Comparison of ENCODE assay signal across 20 cellular contexts in genomic region chr15:83435782-83436181, GRCh38. TPM values are rescaled to one million over a fixed set of nuclear protein-coding genes. Genes with fewer than 3 reads are reported as not detected.
DNase-seq lines count a peak whose midpoint lies in the region; ATAC-seq and TF ChIP-seq lines count a peak whose summit lies in the region.
"Had no signal": no experiment of that assay in that cellular context is flagged by ENCODE, and none has a peak within 500 bp of the region (broad histone marks: within the 10 kb centered on the region; RNA-seq: fewer than 3 reads in every experiment).

No MANE protein-coding gene starts in this region.

- H3K79me2 ChIP-seq in mammary epithelial cell (ENCODE audit: insufficient read depth, low read length) = no peaks in the 10 kb centered on the region

- no peak overlapping the region for H2AFZ ChIP-seq in mammary epithelial cell (ENCODE audit: low read depth, low read length)

- H3K36me3 ChIP-seq in mammary epithelial cell (ENCODE audit: insufficient read depth, low read length) = no peaks in the 10 kb centered on the region
- H3K36me3 ChIP-seq: BE2C had no signal

- peaks cover 20% of the 10 kb centered on the region for H3K4me1 Mint-ChIP-seq in MCF 10A (ENCODE audit: insufficient read depth, unreplicated experiment)
- H3K4me1 Mint-ChIP-seq in activated T-cell treated with anti-CD3 and anti-CD28 coated beads, Interleukin-2, amount 50 U/mL, for 72 hours (ENCODE audit: low read depth) = no peaks in the 10 kb centered on the region

- CTCF ChIA-PET in MCF 10A (lab: Yijun Ruan, JAX) = interaction anchor here (0.7 to 9.1 kb wide), 14 partner anchors 11 to 407 kb away, joined by 3 to 234 read pairs (median 4); partner anchors contain the start of gene SH3GL3
- CTCF ChIA-PET in mammary epithelial cell (lab: Charles Lee; ENCODE audit: low non-redundant PET) = interaction anchor here (1.4 kb wide), 1 partner anchor 187 kb away, joined by 19 read pairs; no protein-coding TSS in a partner anchor

- no peaks in the 10 kb centered on the region for H3K36me3 Mint-ChIP-seq in MCF 10A (ENCODE audit: insufficient read depth, unreplicated experiment)
- no peaks in the 10 kb centered on the region for H3K36me3 Mint-ChIP-seq in activated T-cell treated with anti-CD3 and anti-CD28 coated beads, Interleukin-2, amount 50 U/mL, for 72 hours (ENCODE audit: insufficient read depth in 2 of 2)
- H3K36me3 Mint-ChIP-seq: CD4-positive, alpha-beta memory T cell had no signal

- no peak overlapping the region for H3K4me2 ChIP-seq in mammary epithelial cell (ENCODE audit: insufficient read depth, low read depth, low read length)
- H3K4me2 ChIP-seq: SK-N-SH had no signal

- no peaks in the 10 kb centered on the region for H3K9me3 ChIP-seq in mammary epithelial cell (replicated peaks; ENCODE audit: insufficient read depth, low read length)
- H3K9me3 ChIP-seq: BE2C, SK-N-SH had no signal

- H3K4me3 ChIP-seq in mammary epithelial cell (replicated peaks in 1 of 3; ENCODE audit: insufficient read depth in 1 of 3, low read depth in 2 of 3, low read length in 3 of 3) (no peak overlapping the region), fibroblast of mammary gland (ENCODE audit: control insufficient read depth, low read depth, low read length) (no peak overlapping the region)
- H3K4me3 ChIP-seq: GM12878 had no signal

- no peak for ATAC-seq in activated T-cell treated with anti-CD3 and anti-CD28 coated beads, Interleukin-2, amount 50 U/mL, for 72 hours (replicated peaks in 1 of 2)
- ATAC-seq in activated CD4-positive, CD25-positive, alpha-beta regulatory T cell treated with anti-CD3 and anti-CD28 coated beads, Interleukin-2, amount 50 U/mL, for 24 hours = no peak

- 91% methylated on average over 8 of the region's 8 CpGs for WGBS in mammary epithelial cell (ENCODE audit: low coverage, missing lambda C conversion rate)

- in situ Hi-C loops in mammary epithelial cell (cut with MboI; ENCODE audit: low sequenced_read_pairs in 2 of 2) = loop anchor here (5.0 to 25.0 kb wide), 3 partner anchors 122 to 602 kb away; no protein-coding TSS in a partner anchor

- no peak overlapping the region for H3K4me3 Mint-ChIP-seq in MCF 10A (ENCODE audit: unreplicated experiment)
- H3K4me3 Mint-ChIP-seq in activated T-cell treated with anti-CD3 and anti-CD28 coated beads, Interleukin-2, amount 50 U/mL, for 72 hours = no peak overlapping the region
- H3K4me3 Mint-ChIP-seq: CD4-positive, alpha-beta memory T cell had no signal

- dilution Hi-C loops in mammary epithelial cell (cut with HindIII; ENCODE audit: low sequenced_read_pairs) = no loop called here

- POLR2A ChIA-PET in MCF 10A (lab: Yijun Ruan, JAX) = interaction anchor here (0.6 to 5.4 kb wide), 5 partner anchors 59 to 186 kb away, joined by 3 to 44 read pairs (median 4); no protein-coding TSS in a partner anchor

- H3K9me3 Mint-ChIP-seq in MCF 10A (ENCODE audit: unreplicated experiment) = no peaks in the 10 kb centered on the region
- H3K9me3 Mint-ChIP-seq in activated T-cell treated with anti-CD3 and anti-CD28 coated beads, Interleukin-2, amount 50 U/mL, for 72 hours = no peaks in the 10 kb centered on the region
- H3K9me3 Mint-ChIP-seq: CD4-positive, alpha-beta memory T cell had no signal

- no peaks in the 10 kb centered on the region for H4K20me1 ChIP-seq in mammary epithelial cell (ENCODE audit: insufficient read depth, low read length)

- TF ChIP-seq CTCF in MCF 10A (IDR thresholded peaks at IDR 0.05; ENCODE audit: unreplicated experiment) (no peak), mammary epithelial cell (conservative IDR thresholded peaks at IDR 0.05 in 1 of 2, IDR thresholded peaks at IDR 0.05 in 1 of 2; ENCODE audit: extremely low read depth in 1 of 2, insufficient read depth in 1 of 2, low read depth in 1 of 2, low read length in 2 of 2) (no peak), fibroblast of mammary gland (conservative IDR thresholded peaks at IDR 0.05; ENCODE audit: control insufficient read depth, insufficient read depth, low read depth, low read length) (no peak)

- BruUV-seq in MCF 10A (replicated peaks; lab: Mats Ljungman, UMichigan) = no TSS peak
- BruUV-seq in mammary epithelial cell (replicated peaks; lab: Mats Ljungman, UMichigan) = no TSS peak

- DNase-seq in MCF 10A (ENCODE audit: unreplicated experiment) (peak; percentile 39), mammary epithelial cell (no peak), NCI-H226 (peak; percentile 13), fibroblast of mammary gland (ENCODE audit: low read depth) (peak; percentile 21), germinal center (ENCODE audit: low spot score) (no peak), NCI-H345 (lab: John Stamatoyannopoulos, UW) (no peak)
- no peak for DNase-seq in activated T-cell treated with anti-CD3 and anti-CD28 coated beads, Interleukin-2, amount 50 U/mL, for 72 hours
- DNase-seq: 8988T; CD4-positive, alpha-beta memory T cell; GOT3; NCI-H1105; NCI-H1694; NCI-H2081 treated with DMSO at 0.1 percent for 48 hours; NCI-H510A treated with DMSO at 0.1 percent for 48 hours; NCI-H774; RPMI8226 had no signal

- intact Hi-C loops in MCF 10A (cut with micrococcal nuclease) (loop anchor here (1.0 to 5.0 kb wide), 5 partner anchors 55 to 424 kb away; partner anchors contain the start of gene C15orf40), mammary epithelial cell (cut with micrococcal nuclease) (loop anchor here (1.0 to 2.0 kb wide), 4 partner anchors 55 to 424 kb away; partner anchors contain the start of gene C15orf40)

- no peaks in the 10 kb centered on the region for H3K27me3 Mint-ChIP-seq in MCF 10A (ENCODE audit: insufficient read depth, unreplicated experiment)
- H3K27me3 Mint-ChIP-seq in activated T-cell treated with anti-CD3 and anti-CD28 coated beads, Interleukin-2, amount 50 U/mL, for 72 hours (ENCODE audit: low read depth) = peaks cover 33% of the 10 kb centered on the region

- no peak overlapping the region for H3K27ac ChIP-seq in mammary epithelial cell (ENCODE audit: insufficient read depth, low read depth, low read length)

- H3K27ac Mint-ChIP-seq in MCF 10A (ENCODE audit: low read depth, unreplicated experiment) = no peak overlapping the region
- no peak overlapping the region for H3K27ac Mint-ChIP-seq in activated T-cell treated with anti-CD3 and anti-CD28 coated beads, Interleukin-2, amount 50 U/mL, for 72 hours
- H3K27ac Mint-ChIP-seq: CD4-positive, alpha-beta memory T cell had no signal

- H3K9ac ChIP-seq in mammary epithelial cell (ENCODE audit: insufficient read depth, low read length) = no peak overlapping the region
- H3K9ac ChIP-seq: SK-N-SH had no signal

- H3K4me1 ChIP-seq in mammary epithelial cell (ENCODE audit: insufficient read depth, low read length) = no peaks in the 10 kb centered on the region
- H3K4me1 ChIP-seq: BE2C had no signal

- H3K27me3 ChIP-seq in mammary epithelial cell (ENCODE audit: insufficient read depth, low read length) = no peaks in the 10 kb centered on the region

RNA-seq across cellular contexts. Expression of gene SH3GL3, which starts 11.4 kb away (rescaled TPM):
- 0.19 TPM in 1 of 2 replicates, not detected in the other for total RNA-seq in MCF 10A (2022)
- total RNA-seq in mammary epithelial cell = under 1 TPM in 1 of 2 donors, not detected in 1; 0.40 TPM
- 0.16 TPM for polyA plus RNA-seq in mammary epithelial cell
- polyA minus RNA-seq in mammary epithelial cell = not detected
- under 1 TPM in 1 of 2 donors, not detected in 1; 0.19 TPM for total RNA-seq in activated T-cell treated with anti-CD3 and anti-CD28 coated beads, Interleukin-2, amount 50 U/mL, for 72 hours
- total RNA-seq: CD4-positive, alpha-beta memory T cell; GM12878 had no signal
- polyA plus RNA-seq: GM12878, SK-N-SH had no signal

Comparison
In these comparisons a context has a peak if more than half of its experiments do, and no peak if none do; other contexts are left out.
1. DNase-seq: peak in MCF 10A (single experiment), NCI-H226 (single experiment) and fibroblast of mammary gland (single experiment); none in mammary epithelial cell (single experiment), germinal center (single experiment), activated T-cell treated with anti-CD3 and anti-CD28 coated beads, Interleukin-2, amount 50 U/mL, for 72 hours (0 of 2) and NCI-H345 (single experiment).